ENCODE assay signal across 28 cellular contexts in genomic region chr2:236785611-236786057, GRCh38.
DNase-seq lines count a peak whose midpoint lies in the region; ATAC-seq and TF ChIP-seq lines count a peak whose summit lies in the region.
"Had no signal": no experiment of that assay in that cellular context is flagged by ENCODE, and none has a peak within 500 bp of the region (broad histone marks: within the 10 kb centered on the region; RNA-seq: fewer than 3 reads in every experiment).

No MANE protein-coding gene starts in this region.

- no peaks in the 10 kb centered on the region for H3K36me3 Mint-ChIP-seq in natural killer cell
- H3K36me3 Mint-ChIP-seq: activated naive CD4-positive, alpha-beta T cell treated with anti-CD3 and anti-CD28 coated beads, Interleukin-2, amount 10 ng/mL, durations not matched to agents 7 days and 5 days had no signal

- H2BK12ac ChIP-seq in trophoblast cell (ENCODE audit: low read length) = peak overlapping the region; percentile 40

- WGBS in trophoblast cell (ENCODE audit: extremely low coverage, insufficient coverage, insufficient read length) = no CpG with 5 or more reads among the region's 6 CpGs
- WGBS in prostate gland = 83% methylated on average over 6 of the region's 6 CpGs

- no peak overlapping the region for H4K8ac ChIP-seq in trophoblast cell (ENCODE audit: low read depth, low read length)

- H2AK5ac ChIP-seq in trophoblast cell (ENCODE audit: low read length) = no peak overlapping the region

- intact Hi-C loops in left ventricle myocardium inferior (cut with micrococcal nuclease) (no loop called here), prostate gland (cut with DNase I) (no loop called here), natural killer cell (cut with micrococcal nuclease) (no loop called here)

- peak overlapping the region; percentile 71 for H4K91ac ChIP-seq in trophoblast cell (ENCODE audit: low read depth, low read length)

- no peak for TF ChIP-seq CTCF in left ventricle myocardium inferior (IDR thresholded peaks at IDR 0.05; ENCODE audit: borderline replicate concordance)
- TF ChIP-seq CTCF in prostate gland (IDR thresholded peaks at IDR 0.05) = no peak
- no peak for TF ChIP-seq CTCF in natural killer cell (IDR thresholded peaks at IDR 0.05)

- H3K23ac ChIP-seq in trophoblast cell (ENCODE audit: low read length) = no peak overlapping the region

- H3K36me3 ChIP-seq in adipocyte (ENCODE audit: control insufficient read depth, insufficient read depth, low read length, severe bottlenecking) (no peaks in the 10 kb centered on the region), left ventricle myocardium inferior (no peaks in the 10 kb centered on the region), trophoblast cell (ENCODE audit: control insufficient read depth in 1 of 2, insufficient read depth in 2 of 2, low read length in 2 of 2) (peaks cover 7 to 12% of the 10 kb centered on the region in 2 experiments), MG63 (no peaks in the 10 kb centered on the region), prostate gland (no peaks in the 10 kb centered on the region)
- H3K36me3 ChIP-seq: BLaER1, sigmoid colon, vagina had no signal

- H3K27me3 ChIP-seq in adipocyte (replicated peaks; ENCODE audit: control insufficient read depth, insufficient read depth, low read length) = no peaks in the 10 kb centered on the region
- no peaks in the 10 kb centered on the region for H3K27me3 ChIP-seq in left ventricle myocardium inferior (ENCODE audit: low read depth)
- no peaks in the 10 kb centered on the region for H3K27me3 ChIP-seq in trophoblast cell (ENCODE audit: insufficient read depth, low read length)
- no peaks in the 10 kb centered on the region for H3K27me3 ChIP-seq in MG63
- H3K27me3 ChIP-seq in prostate gland (replicated peaks; ENCODE audit: insufficient read depth) = no peaks in the 10 kb centered on the region
- H3K27me3 ChIP-seq: BLaER1, sigmoid colon, vagina had no signal

- no peaks in the 10 kb centered on the region for H3K79me2 ChIP-seq in trophoblast cell (ENCODE audit: control insufficient read depth, insufficient read depth, low read length, poor library complexity)

- H3K9me3 Mint-ChIP-seq in natural killer cell = no peaks in the 10 kb centered on the region
- H3K9me3 Mint-ChIP-seq: activated naive CD4-positive, alpha-beta T cell treated with anti-CD3 and anti-CD28 coated beads, Interleukin-2, amount 10 ng/mL, durations not matched to agents 7 days and 5 days; activated T-cell treated with anti-CD3 and anti-CD28 coated beads, Interleukin-2, amount 50 U/mL, for 4 hours had no signal

- peaks cover 22% of the 10 kb centered on the region for H3K79me1 ChIP-seq in trophoblast cell (ENCODE audit: low read length)

- no peak overlapping the region for H3K4ac ChIP-seq in trophoblast cell (ENCODE audit: low read depth, low read length)

- H4K12ac ChIP-seq in trophoblast cell (ENCODE audit: low read depth, low read length) = no peak overlapping the region

- no peak overlapping the region for H3K27ac Mint-ChIP-seq in natural killer cell
- H3K27ac Mint-ChIP-seq: activated CD4-positive, alpha-beta T cell treated with anti-CD3 and anti-CD28 coated beads for 36 hours; activated naive CD4-positive, alpha-beta T cell treated with anti-CD3 and anti-CD28 coated beads, Interleukin-2, amount 10 ng/mL, durations not matched to agents 7 days and 5 days; naive thymus-derived CD4-positive, alpha-beta T cell had no signal

- no peak for TF ChIP-seq POLR2A in prostate gland (IDR thresholded peaks at IDR 0.05)

- H3K4me1 ChIP-seq in adipocyte (ENCODE audit: control insufficient read depth, insufficient read depth, low read length) (peaks cover 26% of the 10 kb centered on the region), left ventricle myocardium inferior (peaks cover 6% of the 10 kb centered on the region), trophoblast cell (ENCODE audit: control insufficient read depth in 1 of 2, insufficient read depth in 2 of 2, low read length in 2 of 2) (peaks cover 5 to 18% of the 10 kb centered on the region in 2 experiments), prostate gland (replicated peaks) (no peaks in the 10 kb centered on the region)
- H3K4me1 ChIP-seq: sigmoid colon, vagina had no signal

- H3K27me3 Mint-ChIP-seq in natural killer cell (ENCODE audit: low read depth in 2 of 2) = peaks cover 15 to 59% of the 10 kb centered on the region in 2 donors

- peak overlapping the region; percentile 25 for H3K4me3 ChIP-seq in adipocyte (ENCODE audit: low read length)
- H3K4me3 ChIP-seq in left ventricle myocardium inferior = no peak overlapping the region
- no peak overlapping the region for H3K4me3 ChIP-seq in trophoblast cell (ENCODE audit: low read depth, low read length)
- H3K4me3 ChIP-seq in MG63 = no peak overlapping the region
- H3K4me3 ChIP-seq in prostate gland = no peak overlapping the region
- H3K4me3 ChIP-seq: BLaER1, sigmoid colon, vagina had no signal

- H3K9me3 ChIP-seq in adipocyte (ENCODE audit: control insufficient read depth, low read length) = peaks cover 5% of the 10 kb centered on the region
- H3K9me3 ChIP-seq in left ventricle myocardium inferior (replicated peaks) = no peaks in the 10 kb centered on the region
- H3K9me3 ChIP-seq in trophoblast cell (ENCODE audit: insufficient read depth, low read depth, low read length) = peaks cover 6% of the 10 kb centered on the region
- H3K9me3 ChIP-seq in MG63 = no peaks in the 10 kb centered on the region
- H3K9me3 ChIP-seq in prostate gland = no peaks in the 10 kb centered on the region
- H3K9me3 ChIP-seq: BLaER1, Caco-2, sigmoid colon, vagina had no signal

- H2BK5ac ChIP-seq in trophoblast cell (ENCODE audit: low read depth, low read length, poor library complexity) = no peak overlapping the region

- H3K18ac ChIP-seq in trophoblast cell (ENCODE audit: low read length) = no peak overlapping the region

- no peaks in the 10 kb centered on the region for H3K4me1 Mint-ChIP-seq in natural killer cell
- H3K4me1 Mint-ChIP-seq: activated CD4-positive, alpha-beta T cell treated with anti-CD3 and anti-CD28 coated beads for 36 hours; activated naive CD4-positive, alpha-beta T cell treated with anti-CD3 and anti-CD28 coated beads, Interleukin-2, amount 10 ng/mL, durations not matched to agents 7 days and 5 days had no signal

- no peak overlapping the region for H3K4me2 ChIP-seq in trophoblast cell (ENCODE audit: low read length)
- H3K4me2 ChIP-seq: BLaER1 had no signal

- ATAC-seq in natural killer cell = no peak
- ATAC-seq: activated CD4-positive, alpha-beta T cell treated with anti-CD3 and anti-CD28 coated beads for 36 hours; activated T-cell treated with anti-CD3 and anti-CD28 coated beads, Interleukin-2, amount 50 U/mL, for 4 hours; HepG2; naive thymus-derived CD4-positive, alpha-beta T cell had no signal

- no peak overlapping the region for H2AFZ ChIP-seq in trophoblast cell (ENCODE audit: insufficient read depth, low read length, poor library complexity)

- H2BK120ac ChIP-seq in trophoblast cell (ENCODE audit: insufficient read depth, low read length, poor library complexity) = peak overlapping the region; percentile 60

- no peak overlapping the region for H3K14ac ChIP-seq in trophoblast cell (ENCODE audit: low read length)

- H3K9ac ChIP-seq in adipocyte (ENCODE audit: low read length) (no peak overlapping the region), trophoblast cell (ENCODE audit: low read length) (no peak overlapping the region)
- H3K9ac ChIP-seq: BLaER1 had no signal

- H3K4me3 Mint-ChIP-seq in natural killer cell = no peak overlapping the region
- H3K4me3 Mint-ChIP-seq: activated CD4-positive, alpha-beta T cell treated with anti-CD3 and anti-CD28 coated beads for 36 hours; activated naive CD4-positive, alpha-beta T cell treated with anti-CD3 and anti-CD28 coated beads, Interleukin-2, amount 10 ng/mL, durations not matched to agents 7 days and 5 days; activated T-cell treated with anti-CD3 and anti-CD28 coated beads, Interleukin-2, amount 50 U/mL, for 4 hours; naive thymus-derived CD4-positive, alpha-beta T cell had no signal

- DNase-seq in adipocyte (ENCODE audit: low read depth) (no peak), dermis blood vessel endothelial cell (peak; percentile 7), left ventricle myocardium inferior (no peak), trophoblast cell (peak; percentile 86 to 98), MG63 (no peak), GF-D8 (lab: John Stamatoyannopoulos, UW) (no peak), prostate gland (ENCODE audit: low spot score) (no peak), natural killer cell (no peak)
- DNase-seq: ACHN; activated CD4-positive, alpha-beta T cell treated with anti-CD3 and anti-CD28 coated beads for 36 hours; activated CD8-positive, alpha-beta memory T cell treated with anti-CD3 and anti-CD28 coated beads for 24 hours; activated naive CD4-positive, alpha-beta T cell treated with anti-CD3 and anti-CD28 coated beads, Interleukin-2, amount 10 ng/mL, durations not matched to agents 7 days and 5 days; activated T-cell treated with anti-CD3 and anti-CD28 coated beads, Interleukin-2, amount 50 U/mL, for 4 hours; Caco-2; DND-41; GOT3; hypothalamus; naive thymus-derived CD4-positive, alpha-beta T cell; NCI-H1092; NCI-H2029 treated with DMSO at 0.1 percent for 48 hours; NCI-H446 treated with DMSO at 0.1 percent for 48 hours; SHP77 treated with DMSO at 0.1 percent for 48 hours; sigmoid colon; T-helper 1 cell had no signal

- H3K27ac ChIP-seq in left ventricle myocardium inferior (replicated peaks) (peak overlapping the region; percentile 27), trophoblast cell (ENCODE audit: low read depth, low read length) (no peak overlapping the region), prostate gland (no peak overlapping the region)
- H3K27ac ChIP-seq: BLaER1, HL-60, vagina had no signal

Comparison
In these comparisons a context has a peak if more than half of its experiments do, and no peak if none do; other contexts are left out.
1. DNase-seq: peak in dermis blood vessel endothelial cell (single experiment) and trophoblast cell (2 of 2); none in adipocyte (single experiment), left ventricle myocardium inferior (single experiment), MG63 (single experiment), GF-D8 (single experiment), prostate gland (single experiment) and natural killer cell (single experiment).